12 cellular contexts compared by ENCODE assay signal in genomic region chr2:120863661-120864320, GRCh38.
DNase-seq lines count a peak whose midpoint lies in the region; ATAC-seq and TF ChIP-seq lines count a peak whose summit lies in the region.
"Had no signal": no experiment of that assay in that cellular context is flagged by ENCODE, and none has a peak within 500 bp of the region (broad histone marks: within the 10 kb centered on the region; RNA-seq: fewer than 3 reads in every experiment).

No MANE protein-coding gene starts in this region.

- H3K27me3 ChIP-seq in SJSA1 (replicated peaks) (no peaks in the 10 kb centered on the region), SK-N-SH (ENCODE audit: insufficient read depth) (no peaks in the 10 kb centered on the region)
- H3K27me3 ChIP-seq: ovary had no signal

- no peak overlapping the region for H3K27ac Mint-ChIP-seq in natural killer cell
- H3K27ac Mint-ChIP-seq: activated T-cell treated with anti-CD3 and anti-CD28 coated beads, Interleukin-2, amount 50 U/mL, for 72 hours had no signal

- POLR2A ChIA-PET in SK-N-SH (lab: Yijun Ruan, JAX) = no interaction called here

- CTCF ChIA-PET in SK-N-SH (lab: Yijun Ruan, JAX) = interaction anchor here (0.8 to 1.9 kb wide), 2 partner anchors 128 to 168 kb away, joined by 3 to 4 read pairs; partner anchors contain the start of gene GLI2

- no peaks in the 10 kb centered on the region for H3K9me3 ChIP-seq in SJSA1 (replicated peaks)
- H3K9me3 ChIP-seq in SK-N-SH = no peaks in the 10 kb centered on the region
- H3K9me3 ChIP-seq: ovary had no signal

- TF ChIP-seq RAD21 in SK-N-SH (IDR thresholded peaks at IDR 0.05; ENCODE audit: low read length) = no peak

- TF ChIP-seq CTCF in fibroblast of the aortic adventitia (IDR thresholded peaks at IDR 0.05; ENCODE audit: insufficient read depth, low read length) (no peak), SK-N-SH (IDR thresholded peaks at IDR 0.05) (no peak), natural killer cell (IDR thresholded peaks at IDR 0.05) (no peak)

- H4K20me1 ChIP-seq in SK-N-SH (ENCODE audit: insufficient read depth) = peaks cover 3% of the 10 kb centered on the region; the same call in 1 of the 2 replicates

- H2AFZ ChIP-seq in SK-N-SH (ENCODE audit: low read depth) = no peak overlapping the region

- 88% methylated on average over 8 of the region's 10 CpGs for WGBS in SK-N-SH (ENCODE audit: low lambda C conversion rate)

- H3K36me3 Mint-ChIP-seq in natural killer cell = no peaks in the 10 kb centered on the region

- no peak overlapping the region for H3K4me3 Mint-ChIP-seq in natural killer cell
- H3K4me3 Mint-ChIP-seq: activated T-cell treated with anti-CD3 and anti-CD28 coated beads, Interleukin-2, amount 50 U/mL, for 72 hours had no signal

- H3K27me3 Mint-ChIP-seq in natural killer cell (ENCODE audit: low read depth in 2 of 2) = peaks cover 16 to 21% of the 10 kb centered on the region in 2 donors

- TF ChIP-seq EP300 in SK-N-SH (IDR thresholded peaks at IDR 0.05; ENCODE audit: borderline replicate concordance in 1 of 2, low read depth in 1 of 2, low read length in 1 of 2) = no peak

- H3K79me2 ChIP-seq in SK-N-SH (ENCODE audit: insufficient read depth) = peaks cover 18% of the 10 kb centered on the region; the same call in 1 of the 2 replicates

- intact Hi-C loops in sciatic nerve (cut with DNase I) (no loop called here), natural killer cell (cut with micrococcal nuclease) (no loop called here)

- H3K4me3 ChIP-seq in SJSA1 (no peak overlapping the region), fibroblast of the aortic adventitia (ENCODE audit: low read depth, low read length) (no peak overlapping the region), SK-N-SH (ENCODE audit: low read depth in 2 of 2, low read length in 1 of 2) (no peak overlapping the region)
- H3K4me3 ChIP-seq: ovary had no signal

- H3K4me2 ChIP-seq in SK-N-SH = no peak overlapping the region

- no peaks in the 10 kb centered on the region for H3K9me2 ChIP-seq in SK-N-SH

- DNase-seq in EH (ENCODE audit: low read depth) = peak; percentile 82
- peak; percentile 68 to 82 for DNase-seq in SJSA1 (ENCODE audit: low read depth in 1 of 2, low spot score in 2 of 2)
- peak; percentile 86 for DNase-seq in fibroblast of the aortic adventitia (ENCODE audit: low read depth)
- DNase-seq in sciatic nerve (ENCODE audit: low spot score) = peak; percentile 60
- DNase-seq in SK-N-SH = no peak
- no peak for DNase-seq in natural killer cell
- no peak for DNase-seq in OCI-M2 (lab: John Stamatoyannopoulos, UW; ENCODE audit: unreplicated experiment)
- DNase-seq in activated CD4-positive, alpha-beta T cell treated with anti-CD3 and anti-CD28 coated beads for 48 hours = no peak
- DNase-seq: activated T-cell treated with anti-CD3 and anti-CD28 coated beads, Interleukin-2, amount 50 U/mL, for 72 hours; cortex of kidney; NK-92 treated with Interleukin-12 subunit alpha and Interleukin-12 subunit beta, amount 100 ng/mL, for 24 hours had no signal

- H3K36me3 ChIP-seq in SJSA1 = 0 out of 2 replicates have a peak, but pooled peaks cover 4% of the 10 kb centered on the region
- no peaks in the 10 kb centered on the region for H3K36me3 ChIP-seq in SK-N-SH (replicated peaks in 1 of 2; ENCODE audit: control insufficient read depth in 1 of 2, insufficient read depth in 2 of 2, low read length in 1 of 2)
- H3K36me3 ChIP-seq: ovary had no signal

- ATAC-seq in sciatic nerve (peak; percentile 48), natural killer cell (no peak)
- ATAC-seq: activated T-cell treated with anti-CD3 and anti-CD28 coated beads, Interleukin-2, amount 50 U/mL, for 72 hours had no signal

- H3K27ac ChIP-seq in SJSA1 (peak overlapping the region; percentile 61), SK-N-SH (ENCODE audit: low read depth in 2 of 2, low read length in 1 of 2) (no peak overlapping the region)
- H3K27ac ChIP-seq: ovary had no signal

- no peaks in the 10 kb centered on the region for H3K9me3 Mint-ChIP-seq in natural killer cell
- H3K9me3 Mint-ChIP-seq: activated T-cell treated with anti-CD3 and anti-CD28 coated beads, Interleukin-2, amount 50 U/mL, for 72 hours had no signal

- no peak overlapping the region for H3K9ac ChIP-seq in SK-N-SH

- peaks cover 3% of the 10 kb centered on the region for H3F3A ChIP-seq in SK-N-SH (replicated peaks; ENCODE audit: insufficient read depth)

- H3K4me1 ChIP-seq in SJSA1 (replicated peaks) (peaks cover 79% of the 10 kb centered on the region), SK-N-SH (ENCODE audit: control insufficient read depth in 1 of 2, insufficient read depth in 2 of 2, low read depth in 1 of 2, low read length in 1 of 2) (peaks cover 24 to 46% of the 10 kb centered on the region in 2 experiments)

- no peaks in the 10 kb centered on the region for H3K4me1 Mint-ChIP-seq in natural killer cell

TF ChIP-seq in SK-N-SH, 30 proteins besides CTCF, POLR2A, EP300 and RAD21:
- TF ChIP-seq USF1 (IDR thresholded peaks at IDR 0.05; ENCODE audit: borderline replicate concordance, low read depth) (no peak), MEF2A (IDR thresholded peaks at IDR 0.05; ENCODE audit: borderline replicate concordance, low read depth) (no peak), JUND (IDR thresholded peaks at IDR 0.05) (no peak), CHD2 (IDR thresholded peaks at IDR 0.05; ENCODE audit: low read length, partially characterized antibody) (no peak), MAX (IDR thresholded peaks at IDR 0.05; ENCODE audit: low read depth) (no peak), ELF1 (IDR thresholded peaks at IDR 0.05) (no peak)

Comparison
In these comparisons a context has a peak if more than half of its experiments do, and no peak if none do; other contexts are left out.
1. DNase-seq: peak in EH (single experiment), SJSA1 (2 of 2), fibroblast of the aortic adventitia (single experiment) and sciatic nerve (single experiment); none in SK-N-SH (single experiment), natural killer cell (single experiment), OCI-M2 (single experiment) and activated CD4-positive, alpha-beta T cell treated with anti-CD3 and anti-CD28 coated beads for 48 hours (single experiment).